Comparison of ENCODE assay signal across 2 cellular contexts in the genomic region with DNA sequence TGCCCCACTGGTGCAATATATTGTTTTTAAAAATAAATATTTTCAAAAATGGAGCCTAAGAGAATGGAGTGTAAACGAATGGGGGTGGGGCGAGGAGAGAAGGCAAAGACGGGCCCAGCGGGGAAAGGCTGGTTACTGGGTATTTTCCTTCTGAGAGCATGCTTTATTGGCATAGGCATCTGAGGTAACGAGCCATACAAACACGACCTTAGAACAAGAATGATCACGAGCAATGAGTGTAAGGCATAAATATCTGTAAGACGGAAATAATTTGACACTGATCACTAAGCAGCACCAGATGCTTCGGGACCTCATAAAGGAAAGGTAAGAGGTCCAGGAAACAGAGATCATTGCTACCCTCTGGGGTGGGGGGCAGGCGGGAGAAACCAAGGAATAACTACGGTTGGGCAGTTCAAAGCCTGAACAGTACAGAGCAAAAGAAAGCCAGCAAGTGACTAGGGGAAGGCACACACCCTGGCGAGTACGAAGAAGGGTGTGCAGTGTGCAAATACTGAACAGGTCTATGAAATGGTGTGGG.
A peak's percentile ranks its signal among the peaks of the same experiment; 100 is the strongest.
TF ChIP-seq lines count a peak whose summit lies in the region.

No MANE protein-coding gene starts in this region.

TF ChIP-seq in SK-N-SH, 30 proteins besides CTCF, POLR2A, EP300 and RAD21 (continued from another document):
- no peak for TF ChIP-seq SIN3A (IDR thresholded peaks at IDR 0.05; ENCODE audit: borderline replicate concordance, low read depth, low read length)
- no peak for TF ChIP-seq GATA2 (CRISPR knock-in tag; IDR thresholded peaks at IDR 0.05)
- no peak for TF ChIP-seq RCOR1 (IDR thresholded peaks at IDR 0.05; ENCODE audit: low read length)
- TF ChIP-seq, protein P1, sequence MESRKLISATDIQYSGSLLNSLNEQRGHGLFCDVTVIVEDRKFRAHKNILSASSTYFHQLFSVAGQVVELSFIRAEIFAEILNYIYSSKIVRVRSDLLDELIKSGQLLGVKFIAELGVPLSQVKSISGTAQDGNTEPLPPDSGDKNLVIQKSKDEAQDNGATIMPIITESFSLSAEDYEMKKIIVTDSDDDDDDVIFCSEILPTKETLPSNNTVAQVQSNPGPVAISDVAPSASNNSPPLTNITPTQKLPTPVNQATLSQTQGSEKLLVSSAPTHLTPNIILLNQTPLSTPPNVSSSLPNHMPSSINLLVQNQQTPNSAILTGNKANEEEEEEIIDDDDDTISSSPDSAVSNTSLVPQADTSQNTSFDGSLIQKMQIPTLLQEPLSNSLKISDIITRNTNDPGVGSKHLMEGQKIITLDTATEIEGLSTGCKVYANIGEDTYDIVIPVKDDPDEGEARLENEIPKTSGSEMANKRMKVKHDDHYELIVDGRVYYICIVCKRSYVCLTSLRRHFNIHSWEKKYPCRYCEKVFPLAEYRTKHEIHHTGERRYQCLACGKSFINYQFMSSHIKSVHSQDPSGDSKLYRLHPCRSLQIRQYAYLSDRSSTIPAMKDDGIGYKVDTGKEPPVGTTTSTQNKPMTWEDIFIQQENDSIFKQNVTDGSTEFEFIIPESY (IDR thresholded peaks at IDR 0.05; ENCODE audit: borderline replicate concordance, low read depth): no peak
- TF ChIP-seq, protein P2, sequence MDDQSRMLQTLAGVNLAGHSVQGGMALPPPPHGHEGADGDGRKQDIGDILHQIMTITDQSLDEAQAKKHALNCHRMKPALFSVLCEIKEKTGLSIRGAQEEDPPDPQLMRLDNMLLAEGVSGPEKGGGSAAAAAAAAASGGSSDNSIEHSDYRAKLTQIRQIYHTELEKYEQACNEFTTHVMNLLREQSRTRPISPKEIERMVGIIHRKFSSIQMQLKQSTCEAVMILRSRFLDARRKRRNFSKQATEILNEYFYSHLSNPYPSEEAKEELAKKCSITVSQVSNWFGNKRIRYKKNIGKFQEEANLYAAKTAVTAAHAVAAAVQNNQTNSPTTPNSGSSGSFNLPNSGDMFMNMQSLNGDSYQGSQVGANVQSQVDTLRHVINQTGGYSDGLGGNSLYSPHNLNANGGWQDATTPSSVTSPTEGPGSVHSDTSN (IDR thresholded peaks at IDR 0.05): no peak
- no peak for TF ChIP-seq YY1 (IDR thresholded peaks at IDR 0.05; ENCODE audit: low read depth)
- TF ChIP-seq TCF12 (IDR thresholded peaks at IDR 0.05): peak; percentile 17; the same call in 1 of the 2 replicates
- TF ChIP-seq FOXM1 (IDR thresholded peaks at IDR 0.05; ENCODE audit: low read depth): no peak
- TF ChIP-seq EZH2phosphoT487 (IDR thresholded peaks at IDR 0.05; ENCODE audit: borderline replicate concordance, low read depth): no peak
- no peak for TF ChIP-seq JUND (IDR thresholded peaks at IDR 0.05)
- peak; percentile 56; the same call in 1 of the 2 replicates for TF ChIP-seq MXI1 (IDR thresholded peaks at IDR 0.05; ENCODE audit: low read depth, low read length)
- no peak for TF ChIP-seq REST (IDR thresholded peaks at IDR 0.05; ENCODE audit: low read depth, low read length)
- TF ChIP-seq GABPA (IDR thresholded peaks at IDR 0.05; ENCODE audit: low read depth): no peak
- TF ChIP-seq SMC3 (IDR thresholded peaks at IDR 0.05; ENCODE audit: low read depth, low read length): no peak

TF ChIP-seq in endothelial cell of umbilical vein, 7 proteins besides CTCF, POLR2A, EP300 and RAD21:
- no peak for TF ChIP-seq GATA2 (IDR thresholded peaks at IDR 0.05; ENCODE audit: insufficient read depth, insufficient read length, low read depth, low read length)
